Comparison of ENCODE assay signal across 5 cellular contexts in genomic region chr17:71878998-71879397, GRCh38.
"Had no signal": no experiment of that assay in that cellular context is flagged by ENCODE, and none has a peak within 500 bp of the region (broad histone marks: within the 10 kb centered on the region; RNA-seq: fewer than 3 reads in every experiment).

No MANE protein-coding gene starts in this region.

- DNase-seq: KBM-7, KG1 had no signal

- FAIRE-seq: HTR-8/SVneo had no signal

- H3K9ac ChIP-seq: KMS-11 had no signal

- H3K27ac ChIP-seq: HL-60, KMS-11 had no signal

- H3K4me2 ChIP-seq: KMS-11 had no signal
